23 cellular contexts compared by ENCODE assay signal in genomic region chr4:169246957-169247396, GRCh38. TPM values are rescaled to one million over a fixed set of nuclear protein-coding genes. Genes with fewer than 3 reads are reported as not detected.
DNase-seq lines count a peak whose midpoint lies in the region; ATAC-seq and TF ChIP-seq lines count a peak whose summit lies in the region.
"Had no signal": no experiment of that assay in that cellular context is flagged by ENCODE, and none has a peak within 500 bp of the region (broad histone marks: within the 10 kb centered on the region; RNA-seq: fewer than 3 reads in every experiment).

No MANE protein-coding gene starts in this region.

- H3K9me3 ChIP-seq in liver (ENCODE audit: control insufficient read depth in 4 of 4, low read length in 3 of 4) = no peaks in the 10 kb centered on the region
- H3K9me3 ChIP-seq in MG63 = no peaks in the 10 kb centered on the region
- H3K9me3 ChIP-seq: gastrocnemius medialis had no signal

- no peaks in the 10 kb centered on the region for H3K27me3 ChIP-seq in liver (ENCODE audit: control insufficient read depth in 4 of 4, insufficient read depth in 4 of 4, low read length in 3 of 4)
- no peaks in the 10 kb centered on the region for H3K27me3 ChIP-seq in MG63
- H3K27me3 ChIP-seq: gastrocnemius medialis had no signal

- peak overlapping the region; percentile 28 to 31 for H3K27ac ChIP-seq in liver (ENCODE audit: low read depth in 1 of 2, low read length in 2 of 2)
- H3K27ac ChIP-seq: gastrocnemius medialis, skin epidermis had no signal

- no peak for TF ChIP-seq CTCF in liver (IDR thresholded peaks at IDR 0.05; ENCODE audit: low read depth, low read length, missing input control)

- H3K36me3 ChIP-seq in liver (ENCODE audit: control insufficient read depth in 4 of 4, insufficient read depth in 3 of 4, low read depth in 1 of 4, low read length in 3 of 4) (no peaks in the 10 kb centered on the region), MG63 (peaks cover 7% of the 10 kb centered on the region)
- H3K36me3 ChIP-seq: gastrocnemius medialis had no signal

- ATAC-seq in GM18502 (IDR thresholded peaks at IDR 0.05; ENCODE audit: poor library complexity, unreplicated experiment) = no peak
- ATAC-seq: activated CD8-positive, alpha-beta memory T cell treated with anti-CD3 and anti-CD28 coated beads, Interleukin-2, amount 10 ng/mL, durations not matched to agents 7 days and 5 days; gastrocnemius medialis; left cardiac atrium had no signal

- 31% methylated on average over 2 of the region's 2 CpGs for WGBS in liver

- DNase-seq in NCI-H1417 (lab: John Stamatoyannopoulos, UW) = peak; percentile 9 to 76 (median 17)
- DNase-seq in NCI-H1417 treated with DMSO at 0.1 percent for 48 hours (lab: John Stamatoyannopoulos, UW) = no peak
- peak; percentile 87 for DNase-seq in NCI-H69 (lab: John Stamatoyannopoulos, UW)
- peak; percentile 56 for DNase-seq in retina
- DNase-seq in NCI-H2196 (lab: John Stamatoyannopoulos, UW; ENCODE audit: unreplicated experiment) = no peak
- no peak for DNase-seq in MG63
- DNase-seq: activated CD4-positive, alpha-beta T cell treated with anti-CD3 and anti-CD28 coated beads, Interleukin-2, amount 50 U/mL, for 1 hour; activated CD8-positive, alpha-beta memory T cell treated with anti-CD3 and anti-CD28 coated beads, Interleukin-2, amount 10 ng/mL, durations not matched to agents 7 days and 5 days; activated T-cell treated with anti-CD3 and anti-CD28 coated beads, Interleukin-2, amount 50 U/mL, for 48 hours; CD4-positive, alpha-beta T cell; dermis blood vessel endothelial cell; gastrocnemius medialis; H7; hippocampal formation; left cardiac atrium; NCI-H1436 treated with DMSO at 0.1 percent for 48 hours; NCI-H2107; NCI-H526 treated with DMSO at 0.1 percent for 48 hours; occipital lobe had no signal

- H3K4me3 ChIP-seq in liver (ENCODE audit: low read depth in 1 of 3, low read length in 3 of 3) (no peak overlapping the region), MG63 (no peak overlapping the region)
- H3K4me3 ChIP-seq: gastrocnemius medialis, skin epidermis had no signal

- peaks cover 7 to 37% (median 23%) of the 10 kb centered on the region in 4 donors for H3K4me1 ChIP-seq in liver (ENCODE audit: control insufficient read depth in 4 of 4, insufficient read depth in 4 of 4, low read length in 3 of 4)

- no peak for TF ChIP-seq RAD21 in liver (IDR thresholded peaks at IDR 0.05)

- no peak overlapping the region for H3K9ac ChIP-seq in liver (ENCODE audit: low read depth in 1 of 2, low read length in 2 of 2)

TF ChIP-seq in liver, 16 proteins besides CTCF, POLR2A, EP300 and RAD21:
- no peak for TF ChIP-seq SP1 (IDR thresholded peaks at IDR 0.05)
- peak in 1 of 2 donors; percentile 12 for TF ChIP-seq RXRA (IDR thresholded peaks at IDR 0.05)

RNA-seq across cellular contexts. Expression of gene SH3RF1, which starts 23.8 kb away (rescaled TPM):
- 1 to 10 TPM; 1.8 to 7.9 TPM for total RNA-seq in liver
- polyA plus RNA-seq in liver = 1 to 10 TPM; 2.7 to 4.4 TPM
- total RNA-seq in MG63 (2014; rRNA removed; shearing (Covaris generic); ENCODE audit: low replicate concordance) = 1.3 and 4.2 TPM in 2 replicates
- total RNA-seq: G401 had no signal

Comparison
In these comparisons a context has a peak if more than half of its experiments do, and no peak if none do; other contexts are left out.
1. DNase-seq: peak in NCI-H1417 (3 of 3), NCI-H69 (single experiment) and retina (single experiment); none in NCI-H1417 treated with DMSO at 0.1 percent for 48 hours (single experiment), NCI-H2196 (single experiment) and MG63 (single experiment).